Comparison of ENCODE assay signal across 20 cellular contexts in the genomic region with DNA sequence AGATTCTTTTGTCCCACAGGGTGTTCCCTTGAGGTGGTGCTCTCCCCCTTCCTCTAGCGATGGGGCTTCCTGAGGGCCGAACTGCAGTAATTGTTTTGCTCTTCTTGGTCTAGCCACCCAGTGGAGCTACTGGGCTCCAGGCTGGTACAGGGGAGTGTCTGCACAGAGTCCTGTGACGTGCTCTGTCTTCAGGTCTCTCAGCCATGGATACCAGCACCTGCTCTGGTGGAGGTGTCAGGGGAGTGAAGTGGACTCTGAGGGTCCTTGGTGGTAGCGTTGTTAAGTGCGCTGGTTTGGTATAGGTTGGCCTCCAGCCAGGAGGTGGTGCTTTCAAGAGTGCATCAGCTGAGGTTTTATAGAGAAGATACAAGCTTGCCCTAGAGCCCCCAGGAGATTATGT. TPM values are rescaled to one million over a fixed set of nuclear protein-coding genes. Genes with fewer than 3 reads are reported as not detected.
DNase-seq lines count a peak whose midpoint lies in the region; ATAC-seq and TF ChIP-seq lines count a peak whose summit lies in the region.
"Had no signal": no experiment of that assay in that cellular context is flagged by ENCODE, and none has a peak within 500 bp of the region (broad histone marks: within the 10 kb centered on the region; RNA-seq: fewer than 3 reads in every experiment).

No MANE protein-coding gene starts in this region.

- H3K4me1 Mint-ChIP-seq in activated CD8-positive, alpha-beta memory T cell treated with anti-CD3 and anti-CD28 coated beads, Interleukin-2, amount 10 ng/mL, durations not matched to agents 7 days and 5 days = no peaks in the 10 kb centered on the region
- H3K4me1 Mint-ChIP-seq: activated naive CD4-positive, alpha-beta T cell treated with anti-CD3 and anti-CD28 coated beads, Interleukin-2, amount 10 ng/mL, durations not matched to agents 7 days and 5 days; CD4-positive, CD25-positive, alpha-beta regulatory T cell; IgD-negative memory B cell had no signal

- no peak for ATAC-seq in activated CD8-positive, alpha-beta memory T cell treated with anti-CD3 and anti-CD28 coated beads, Interleukin-2, amount 10 ng/mL, durations not matched to agents 7 days and 5 days
- no peak for ATAC-seq in GM18870 (IDR thresholded peaks at IDR 0.05; ENCODE audit: unreplicated experiment)
- ATAC-seq: activated CD8-positive, alpha-beta T cell treated with anti-CD3 and anti-CD28 coated beads for 36 hours; activated T-cell treated with anti-CD3 and anti-CD28 coated beads, Interleukin-2, amount 50 U/mL, for 4 hours; effector memory CD8-positive, alpha-beta T cell; left lobe of liver had no signal

- TF ChIP-seq CTCF in Peyer's patch (IDR thresholded peaks at IDR 0.05) (no peak), spleen (IDR thresholded peaks at IDR 0.05 in 8 of 11, conservative IDR thresholded peaks at IDR 0.05 in 3 of 11) (no peak)

- H3K27me3 ChIP-seq in Peyer's patch (no peaks in the 10 kb centered on the region), spleen (replicated peaks in 1 of 7) (peaks cover 0 to 66% (median 18%) of the 10 kb centered on the region in 7 donors)

- H3K27ac ChIP-seq in Peyer's patch = no peak overlapping the region
- H3K27ac ChIP-seq in spleen = no peak overlapping the region
- H3K27ac ChIP-seq: HL-60, neural progenitor cell, suprapubic skin, VCaP had no signal

- no peaks in the 10 kb centered on the region for H3K9me3 Mint-ChIP-seq in activated CD8-positive, alpha-beta memory T cell treated with anti-CD3 and anti-CD28 coated beads, Interleukin-2, amount 10 ng/mL, durations not matched to agents 7 days and 5 days (ENCODE audit: low read depth)
- H3K9me3 Mint-ChIP-seq: effector memory CD8-positive, alpha-beta T cell; neural progenitor cell had no signal

- H3K36me3 Mint-ChIP-seq in activated CD8-positive, alpha-beta memory T cell treated with anti-CD3 and anti-CD28 coated beads, Interleukin-2, amount 10 ng/mL, durations not matched to agents 7 days and 5 days = no peaks in the 10 kb centered on the region
- H3K36me3 Mint-ChIP-seq: activated naive CD4-positive, alpha-beta T cell treated with anti-CD3 and anti-CD28 coated beads, Interleukin-2, amount 10 ng/mL, durations not matched to agents 7 days and 5 days; CD4-positive, CD25-positive, alpha-beta regulatory T cell; IgD-negative memory B cell; neural progenitor cell had no signal

- H3K9me3 ChIP-seq in Peyer's patch (no peaks in the 10 kb centered on the region), spleen (peaks cover 0 to 9% (median 0%) of the 10 kb centered on the region in 8 donors)
- H3K9me3 ChIP-seq: suprapubic skin had no signal

- H3K27ac Mint-ChIP-seq in activated CD8-positive, alpha-beta memory T cell treated with anti-CD3 and anti-CD28 coated beads, Interleukin-2, amount 10 ng/mL, durations not matched to agents 7 days and 5 days = no peak overlapping the region
- H3K27ac Mint-ChIP-seq: activated CD8-positive, alpha-beta T cell treated with anti-CD3 and anti-CD28 coated beads for 36 hours; activated naive CD4-positive, alpha-beta T cell treated with anti-CD3 and anti-CD28 coated beads, Interleukin-2, amount 10 ng/mL, durations not matched to agents 7 days and 5 days; CD4-positive, CD25-positive, alpha-beta regulatory T cell; effector memory CD8-positive, alpha-beta T cell; neural progenitor cell had no signal

- no peaks in the 10 kb centered on the region for H3K4me1 ChIP-seq in Peyer's patch
- H3K4me1 ChIP-seq in spleen = no peaks in the 10 kb centered on the region
- H3K4me1 ChIP-seq: neural progenitor cell, suprapubic skin had no signal

- no peak overlapping the region for H3K4me3 ChIP-seq in Peyer's patch
- H3K4me3 ChIP-seq in spleen = no peak overlapping the region
- H3K4me3 ChIP-seq: neural progenitor cell, suprapubic skin had no signal

- no peak for TF ChIP-seq POLR2A in Peyer's patch (IDR thresholded peaks at IDR 0.05)
- no peak for TF ChIP-seq POLR2A in spleen (IDR thresholded peaks at IDR 0.05)

- intact Hi-C loops in spleen (cut with DNase I; ENCODE audit: low total_unique reads) = no loop called here

- no peak overlapping the region for H3K4me3 Mint-ChIP-seq in activated CD8-positive, alpha-beta memory T cell treated with anti-CD3 and anti-CD28 coated beads, Interleukin-2, amount 10 ng/mL, durations not matched to agents 7 days and 5 days
- H3K4me3 Mint-ChIP-seq: activated CD8-positive, alpha-beta T cell treated with anti-CD3 and anti-CD28 coated beads for 36 hours; activated naive CD4-positive, alpha-beta T cell treated with anti-CD3 and anti-CD28 coated beads, Interleukin-2, amount 10 ng/mL, durations not matched to agents 7 days and 5 days; activated T-cell treated with anti-CD3 and anti-CD28 coated beads, Interleukin-2, amount 50 U/mL, for 4 hours; CD4-positive, CD25-positive, alpha-beta regulatory T cell; effector memory CD8-positive, alpha-beta T cell; IgD-negative memory B cell; neural progenitor cell had no signal

- CTCF ChIA-PET in activated CD8-positive, alpha-beta memory T cell treated with anti-CD3 and anti-CD28 coated beads, Interleukin-2, amount 10 ng/mL, durations not matched to agents 7 days and 5 days (lab: Charles Lee) = no interaction called here

- WGBS in spleen, 5 donors = 71 to 85% (median 76%) methylated on average over 5 of the region's 5 CpGs

- peaks cover 47% of the 10 kb centered on the region for H3K27me3 Mint-ChIP-seq in activated CD8-positive, alpha-beta memory T cell treated with anti-CD3 and anti-CD28 coated beads, Interleukin-2, amount 10 ng/mL, durations not matched to agents 7 days and 5 days

- peak; percentile 12 for DNase-seq in activated CD8-positive, alpha-beta memory T cell treated with anti-CD3 and anti-CD28 coated beads, Interleukin-2, amount 50 U/mL, for 48 hours
- no peak for DNase-seq in activated CD8-positive, alpha-beta memory T cell treated with anti-CD3 and anti-CD28 coated beads, Interleukin-2, amount 10 ng/mL, durations not matched to agents 7 days and 5 days
- DNase-seq in NCI-H1436 (lab: John Stamatoyannopoulos, UW) (peak; percentile 87), Peyer's patch (peak in 2 of 3 donors; percentile 21 to 39), spleen (peak; percentile 29), cerebellar nuclear complex (lab: John Stamatoyannopoulos, UW) (no peak)
- DNase-seq in stimulated activated CD4-positive, alpha-beta T cell treated with anti-CD3 and anti-CD28 coated beads, Interleukin-4, amount 100 ng/mL, for 4 hours = no peak
- DNase-seq: activated CD8-positive, alpha-beta T cell treated with anti-CD3 and anti-CD28 coated beads for 36 hours; activated naive CD4-positive, alpha-beta T cell treated with anti-CD3 and anti-CD28 coated beads, Interleukin-2, amount 10 ng/mL, durations not matched to agents 7 days and 5 days; activated T-cell treated with anti-CD3 and anti-CD28 coated beads, Interleukin-2, amount 50 U/mL, for 4 hours; CD4-positive, CD25-positive, alpha-beta regulatory T cell; effector memory CD8-positive, alpha-beta T cell; SHP77 treated with DMSO at 0.1 percent for 48 hours had no signal

- no peaks in the 10 kb centered on the region for H3K36me3 ChIP-seq in Peyer's patch
- H3K36me3 ChIP-seq in spleen = no peaks in the 10 kb centered on the region
- H3K36me3 ChIP-seq: neural progenitor cell, suprapubic skin had no signal

RNA-seq across cellular contexts. Expression of gene CEP72, which starts 20.4 kb away (rescaled TPM):
- total RNA-seq in activated CD8-positive, alpha-beta memory T cell treated with anti-CD3 and anti-CD28 coated beads, Interleukin-2, amount 10 ng/mL, durations not matched to agents 7 days and 5 days = 10 to 100 TPM; 32.2 to 40.5 TPM
- 10 to 100 TPM in 1 of 4 donors, 1 to 10 TPM in 3; 2.2 to 33.8 (median 4.5) TPM for total RNA-seq in Peyer's patch
- total RNA-seq in spleen = 10 to 100 TPM in 4 of 7 donors, 1 to 10 TPM in 3; 8.5 to 13.1 (median 10.4) TPM
- polyA plus RNA-seq in spleen = 1 to 10 TPM; 2.1 to 4.5 (median 2.9) TPM

Comparison
In these comparisons a context has a peak if more than half of its experiments do, and no peak if none do; other contexts are left out.
1. DNase-seq: peak in activated CD8-positive, alpha-beta memory T cell treated with anti-CD3 and anti-CD28 coated beads, Interleukin-2, amount 50 U/mL, for 48 hours (single experiment), NCI-H1436 (single experiment), Peyer's patch (2 of 3) and spleen (single experiment); none in activated CD8-positive, alpha-beta memory T cell treated with anti-CD3 and anti-CD28 coated beads, Interleukin-2, amount 10 ng/mL, durations not matched to agents 7 days and 5 days (single experiment), cerebellar nuclear complex (0 of 2) and stimulated activated CD4-positive, alpha-beta T cell treated with anti-CD3 and anti-CD28 coated beads, Interleukin-4, amount 100 ng/mL, for 4 hours (0 of 2).